16 cellular contexts compared by ENCODE assay signal in genomic region chr2:196520610-196521009, GRCh38.
"Had no signal": no experiment of that assay in that cellular context is flagged by ENCODE, and none has a peak within 500 bp of the region (broad histone marks: within the 10 kb centered on the region; RNA-seq: fewer than 3 reads in every experiment).

No MANE protein-coding gene starts in this region.

- DNase-seq: effector memory CD8-positive, alpha-beta T cell; kidney; left lung; mesenchymal stem cell; midbrain; naive thymus-derived CD4-positive, alpha-beta T cell; nucleus accumbens; stimulated activated CD4-positive, alpha-beta T cell treated with anti-CD3 and anti-CD28 coated beads, Interleukin-12 subunit alpha, Interleukin-12 subunit beta, amount 100 ng/mL, for 4 hours; stimulated activated CD4-positive, alpha-beta T cell treated with anti-CD3 and anti-CD28 coated beads, Interleukin-1b, Interleukin-23, amount 100 ng/mL, for 48 hours; stimulated activated CD4-positive, alpha-beta T cell treated with anti-CD3 and anti-CD28 coated beads, Interleukin-4, amount 100 ng/mL, for 1 hour; stimulated activated CD8-positive, alpha-beta memory T cell treated with anti-CD3 and anti-CD28 coated beads, Interleukin-4, amount 100 ng/mL, for 48 hours; stimulated activated naive CD4-positive, alpha-beta T cell; stimulated activated naive CD8-positive, alpha-beta T cell treated with anti-CD3 and anti-CD28 coated beads, Interleukin-15, amount 100 ng/mL, for 72 hours; transverse colon; upper lobe of right lung; uterus had no signal
